In the genomic region with DNA sequence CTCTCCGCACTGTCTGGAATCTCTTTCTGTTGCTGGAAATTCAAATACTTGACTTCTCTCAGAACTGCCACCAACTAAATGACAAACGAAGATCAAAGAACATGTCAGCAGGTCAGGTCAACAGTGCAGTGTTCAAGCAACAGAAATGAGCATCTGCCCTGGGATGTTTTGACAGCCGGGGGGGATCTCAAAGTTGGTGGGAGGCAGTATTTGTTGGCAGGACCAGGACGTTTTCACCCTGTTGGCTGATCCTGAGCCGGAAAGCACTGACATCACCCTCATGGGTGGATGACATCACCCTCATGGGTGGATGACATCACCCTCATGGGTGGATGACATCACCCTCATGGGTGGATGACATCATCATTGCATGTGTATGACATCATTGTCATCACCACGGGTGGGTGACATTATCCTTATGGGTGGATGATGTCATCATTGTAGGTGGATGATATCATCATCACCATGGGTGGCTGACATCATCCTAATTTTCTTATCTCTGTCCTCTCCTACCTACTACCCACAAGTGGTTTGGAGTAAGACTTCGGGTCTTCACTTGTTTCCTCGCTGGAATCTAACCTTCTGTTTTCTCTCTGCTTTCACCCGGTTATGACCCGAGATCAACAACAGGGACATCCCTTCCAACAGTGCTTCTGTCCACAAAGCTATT, we compare ENCODE assay signal across 1 cellular context.
A peak's percentile ranks its signal among the peaks of the same experiment; 100 is the strongest.
TF ChIP-seq lines count a peak whose summit lies in the region.

No MANE protein-coding gene starts in this region.

TF ChIP-seq in K562, 482 proteins besides CTCF, POLR2A, EP300 and RAD21 (continues in another document):
- no peak for TF ChIP-seq RBM25 (IDR thresholded peaks at IDR 0.05; ENCODE audit: low read depth, low read length, severe bottlenecking)
- no peak for TF ChIP-seq NR2C2 (CRISPR knock-in tag; IDR thresholded peaks at IDR 0.05)
- TF ChIP-seq NR2C2 (tag; IDR thresholded peaks at IDR 0.05): peak; percentile 37; the same call in 1 of the 2 replicates
- TF ChIP-seq NCOR1 (IDR thresholded peaks at IDR 0.05): 0 out of 2 replicates have a peak, but pooled peaks have one; percentile 13
- TF ChIP-seq, protein P1, sequence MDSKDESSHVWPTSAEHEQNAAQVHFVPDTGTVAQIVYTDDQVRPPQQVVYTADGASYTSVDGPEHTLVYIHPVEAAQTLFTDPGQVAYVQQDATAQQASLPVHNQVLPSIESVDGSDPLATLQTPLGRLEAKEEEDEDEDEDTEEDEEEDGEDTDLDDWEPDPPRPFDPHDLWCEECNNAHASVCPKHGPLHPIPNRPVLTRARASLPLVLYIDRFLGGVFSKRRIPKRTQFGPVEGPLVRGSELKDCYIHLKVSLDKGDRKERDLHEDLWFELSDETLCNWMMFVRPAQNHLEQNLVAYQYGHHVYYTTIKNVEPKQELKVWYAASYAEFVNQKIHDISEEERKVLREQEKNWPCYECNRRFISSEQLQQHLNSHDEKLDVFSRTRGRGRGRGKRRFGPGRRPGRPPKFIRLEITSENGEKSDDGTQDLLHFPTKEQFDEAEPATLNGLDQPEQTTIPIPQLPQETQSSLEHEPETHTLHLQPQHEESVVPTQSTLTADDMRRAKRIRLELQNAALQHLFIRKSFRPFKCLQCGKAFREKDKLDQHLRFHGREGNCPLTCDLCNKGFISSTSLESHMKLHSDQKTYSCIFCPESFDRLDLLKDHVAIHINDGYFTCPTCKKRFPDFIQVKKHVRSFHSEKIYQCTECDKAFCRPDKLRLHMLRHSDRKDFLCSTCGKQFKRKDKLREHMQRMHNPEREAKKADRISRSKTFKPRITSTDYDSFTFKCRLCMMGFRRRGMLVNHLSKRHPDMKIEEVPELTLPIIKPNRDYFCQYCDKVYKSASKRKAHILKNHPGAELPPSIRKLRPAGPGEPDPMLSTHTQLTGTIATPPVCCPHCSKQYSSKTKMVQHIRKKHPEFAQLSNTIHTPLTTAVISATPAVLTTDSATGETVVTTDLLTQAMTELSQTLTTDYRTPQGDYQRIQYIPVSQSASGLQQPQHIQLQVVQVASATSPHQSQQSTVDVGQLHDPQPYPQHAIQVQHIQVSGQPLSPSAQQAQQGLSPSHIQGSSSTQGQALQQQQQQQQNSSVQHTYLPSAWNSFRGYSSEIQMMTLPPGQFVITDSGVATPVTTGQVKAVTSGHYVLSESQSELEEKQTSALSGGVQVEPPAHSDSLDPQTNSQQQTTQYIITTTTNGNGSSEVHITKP (IDR thresholded peaks at IDR 0.05; ENCODE audit: partially characterized antibody): no peak
- TF ChIP-seq HDAC1 (IDR thresholded peaks at IDR 0.05): 0 out of 4 replicates have a peak, but pooled peaks of 1 of the 2 experiments have one; percentile 27
- peak; percentile 83 for TF ChIP-seq ATF1 (CRISPR knock-in tag; IDR thresholded peaks at IDR 0.05)
- TF ChIP-seq ATF1 (tag; IDR thresholded peaks at IDR 0.05): peak; percentile 100
- peak; percentile 55; the same call in 1 of the 2 replicates for TF ChIP-seq TOE1 (IDR thresholded peaks at IDR 0.05; ENCODE audit: borderline replicate concordance)
- no peak for TF ChIP-seq TOE1 (CRISPR knock-in tag; IDR thresholded peaks at IDR 0.05; ENCODE audit: borderline replicate concordance, low read depth)
- TF ChIP-seq ARHGAP35 (IDR thresholded peaks at IDR 0.05; ENCODE audit: partially characterized antibody): no peak
- peak; percentile 84 for TF ChIP-seq ESRRA (IDR thresholded peaks at IDR 0.05; ENCODE audit: borderline replicate concordance, low read depth)
- no peak for TF ChIP-seq LEF1 (IDR thresholded peaks at IDR 0.05)
- 0 out of 2 replicates have a peak, but pooled peaks have one; percentile 25 for TF ChIP-seq RAD51 (IDR thresholded peaks at IDR 0.05; ENCODE audit: borderline replicate concordance, low read depth)
- no peak for TF ChIP-seq FOS (IDR thresholded peaks at IDR 0.05; ENCODE audit: extremely low read depth, insufficient read length)
- TF ChIP-seq SPI1 (IDR thresholded peaks at IDR 0.05; ENCODE audit: borderline replicate concordance, low read depth, low read length): no peak
- no peak for TF ChIP-seq HIVEP1 (CRISPR knock-in tag; IDR thresholded peaks at IDR 0.05)
- no peak for TF ChIP-seq OTX1 (CRISPR knock-in tag; IDR thresholded peaks at IDR 0.05)
- TF ChIP-seq RBM14 (IDR thresholded peaks at IDR 0.05; ENCODE audit: borderline replicate concordance, insufficient read depth, low read depth, low read length): no peak
- peak; percentile 56 for TF ChIP-seq ETV1 (tag; conservative IDR thresholded peaks at IDR 0.05; ENCODE audit: low read depth)
- TF ChIP-seq ZNF589 (CRISPR knock-in tag; IDR thresholded peaks at IDR 0.05; ENCODE audit: low read depth): peak; percentile 75
- TF ChIP-seq CBX5 (IDR thresholded peaks at IDR 0.05; ENCODE audit: borderline replicate concordance, low read depth): no peak
- TF ChIP-seq, protein P2, sequence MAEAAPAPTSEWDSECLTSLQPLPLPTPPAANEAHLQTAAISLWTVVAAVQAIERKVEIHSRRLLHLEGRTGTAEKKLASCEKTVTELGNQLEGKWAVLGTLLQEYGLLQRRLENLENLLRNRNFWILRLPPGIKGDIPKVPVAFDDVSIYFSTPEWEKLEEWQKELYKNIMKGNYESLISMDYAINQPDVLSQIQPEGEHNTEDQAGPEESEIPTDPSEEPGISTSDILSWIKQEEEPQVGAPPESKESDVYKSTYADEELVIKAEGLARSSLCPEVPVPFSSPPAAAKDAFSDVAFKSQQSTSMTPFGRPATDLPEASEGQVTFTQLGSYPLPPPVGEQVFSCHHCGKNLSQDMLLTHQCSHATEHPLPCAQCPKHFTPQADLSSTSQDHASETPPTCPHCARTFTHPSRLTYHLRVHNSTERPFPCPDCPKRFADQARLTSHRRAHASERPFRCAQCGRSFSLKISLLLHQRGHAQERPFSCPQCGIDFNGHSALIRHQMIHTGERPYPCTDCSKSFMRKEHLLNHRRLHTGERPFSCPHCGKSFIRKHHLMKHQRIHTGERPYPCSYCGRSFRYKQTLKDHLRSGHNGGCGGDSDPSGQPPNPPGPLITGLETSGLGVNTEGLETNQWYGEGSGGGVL (CRISPR knock-in tag; IDR thresholded peaks at IDR 0.05): no peak
- 0 out of 2 replicates have a peak, but pooled peaks have one; percentile 63 for TF ChIP-seq MEF2D (tag; conservative IDR thresholded peaks at IDR 0.05; ENCODE audit: low read depth)
- TF ChIP-seq ZBTB17 (CRISPR knock-in tag; IDR thresholded peaks at IDR 0.05): no peak
- TF ChIP-seq, protein P3, sequence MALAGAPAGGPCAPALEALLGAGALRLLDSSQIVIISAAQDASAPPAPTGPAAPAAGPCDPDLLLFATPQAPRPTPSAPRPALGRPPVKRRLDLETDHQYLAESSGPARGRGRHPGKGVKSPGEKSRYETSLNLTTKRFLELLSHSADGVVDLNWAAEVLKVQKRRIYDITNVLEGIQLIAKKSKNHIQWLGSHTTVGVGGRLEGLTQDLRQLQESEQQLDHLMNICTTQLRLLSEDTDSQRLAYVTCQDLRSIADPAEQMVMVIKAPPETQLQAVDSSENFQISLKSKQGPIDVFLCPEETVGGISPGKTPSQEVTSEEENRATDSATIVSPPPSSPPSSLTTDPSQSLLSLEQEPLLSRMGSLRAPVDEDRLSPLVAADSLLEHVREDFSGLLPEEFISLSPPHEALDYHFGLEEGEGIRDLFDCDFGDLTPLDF (CRISPR knock-in tag; IDR thresholded peaks at IDR 0.05): no peak
- no peak for TF ChIP-seq CXXC5 (CRISPR knock-in tag; IDR thresholded peaks at IDR 0.05)
- peak in 1 of 2 experiments; percentile 59; a peak in 1 of 4 replicates for TF ChIP-seq RCOR1 (IDR thresholded peaks at IDR 0.05; ENCODE audit: borderline replicate concordance in 1 of 2, low read depth in 2 of 2, low read length in 2 of 2)
- TF ChIP-seq EWSR1 (IDR thresholded peaks at IDR 0.05; ENCODE audit: borderline replicate concordance, low read depth, partially characterized antibody): no peak
- TF ChIP-seq ZNF143 (CRISPR knock-in tag; IDR thresholded peaks at IDR 0.05): peak; percentile 35; the same call in 1 of the 2 replicates
- TF ChIP-seq, protein P4, sequence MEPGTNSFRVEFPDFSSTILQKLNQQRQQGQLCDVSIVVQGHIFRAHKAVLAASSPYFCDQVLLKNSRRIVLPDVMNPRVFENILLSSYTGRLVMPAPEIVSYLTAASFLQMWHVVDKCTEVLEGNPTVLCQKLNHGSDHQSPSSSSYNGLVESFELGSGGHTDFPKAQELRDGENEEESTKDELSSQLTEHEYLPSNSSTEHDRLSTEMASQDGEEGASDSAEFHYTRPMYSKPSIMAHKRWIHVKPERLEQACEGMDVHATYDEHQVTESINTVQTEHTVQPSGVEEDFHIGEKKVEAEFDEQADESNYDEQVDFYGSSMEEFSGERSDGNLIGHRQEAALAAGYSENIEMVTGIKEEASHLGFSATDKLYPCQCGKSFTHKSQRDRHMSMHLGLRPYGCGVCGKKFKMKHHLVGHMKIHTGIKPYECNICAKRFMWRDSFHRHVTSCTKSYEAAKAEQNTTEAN (CRISPR knock-in tag; IDR thresholded peaks at IDR 0.05): no peak
- TF ChIP-seq, protein P5, sequence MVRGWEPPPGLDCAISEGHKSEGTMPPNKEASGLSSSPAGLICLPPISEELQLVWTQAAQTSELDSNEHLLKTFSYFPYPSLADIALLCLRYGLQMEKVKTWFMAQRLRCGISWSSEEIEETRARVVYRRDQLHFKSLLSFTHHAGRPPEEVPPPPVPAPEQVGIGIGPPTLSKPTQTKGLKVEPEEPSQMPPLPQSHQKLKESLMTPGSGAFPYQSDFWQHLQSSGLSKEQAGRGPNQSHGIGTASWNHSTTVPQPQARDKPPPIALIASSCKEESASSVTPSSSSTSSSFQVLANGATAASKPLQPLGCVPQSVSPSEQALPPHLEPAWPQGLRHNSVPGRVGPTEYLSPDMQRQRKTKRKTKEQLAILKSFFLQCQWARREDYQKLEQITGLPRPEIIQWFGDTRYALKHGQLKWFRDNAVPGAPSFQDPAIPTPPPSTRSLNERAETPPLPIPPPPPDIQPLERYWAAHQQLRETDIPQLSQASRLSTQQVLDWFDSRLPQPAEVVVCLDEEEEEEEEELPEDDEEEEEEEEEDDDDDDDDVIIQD (CRISPR knock-in tag; IDR thresholded peaks at IDR 0.05): no peak
- peak; percentile 43 for TF ChIP-seq EP400 (IDR thresholded peaks at IDR 0.05)
- peak; percentile 18 to 44; a peak in 1 of 4 replicates for TF ChIP-seq TEAD1 (CRISPR knock-in tag; IDR thresholded peaks at IDR 0.05)
- TF ChIP-seq, protein P6, sequence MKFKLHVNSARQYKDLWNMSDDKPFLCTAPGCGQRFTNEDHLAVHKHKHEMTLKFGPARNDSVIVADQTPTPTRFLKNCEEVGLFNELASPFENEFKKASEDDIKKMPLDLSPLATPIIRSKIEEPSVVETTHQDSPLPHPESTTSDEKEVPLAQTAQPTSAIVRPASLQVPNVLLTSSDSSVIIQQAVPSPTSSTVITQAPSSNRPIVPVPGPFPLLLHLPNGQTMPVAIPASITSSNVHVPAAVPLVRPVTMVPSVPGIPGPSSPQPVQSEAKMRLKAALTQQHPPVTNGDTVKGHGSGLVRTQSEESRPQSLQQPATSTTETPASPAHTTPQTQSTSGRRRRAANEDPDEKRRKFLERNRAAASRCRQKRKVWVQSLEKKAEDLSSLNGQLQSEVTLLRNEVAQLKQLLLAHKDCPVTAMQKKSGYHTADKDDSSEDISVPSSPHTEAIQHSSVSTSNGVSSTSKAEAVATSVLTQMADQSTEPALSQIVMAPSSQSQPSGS (CRISPR knock-in tag; IDR thresholded peaks at IDR 0.05): peak; percentile 100
- TF ChIP-seq, protein P7, sequence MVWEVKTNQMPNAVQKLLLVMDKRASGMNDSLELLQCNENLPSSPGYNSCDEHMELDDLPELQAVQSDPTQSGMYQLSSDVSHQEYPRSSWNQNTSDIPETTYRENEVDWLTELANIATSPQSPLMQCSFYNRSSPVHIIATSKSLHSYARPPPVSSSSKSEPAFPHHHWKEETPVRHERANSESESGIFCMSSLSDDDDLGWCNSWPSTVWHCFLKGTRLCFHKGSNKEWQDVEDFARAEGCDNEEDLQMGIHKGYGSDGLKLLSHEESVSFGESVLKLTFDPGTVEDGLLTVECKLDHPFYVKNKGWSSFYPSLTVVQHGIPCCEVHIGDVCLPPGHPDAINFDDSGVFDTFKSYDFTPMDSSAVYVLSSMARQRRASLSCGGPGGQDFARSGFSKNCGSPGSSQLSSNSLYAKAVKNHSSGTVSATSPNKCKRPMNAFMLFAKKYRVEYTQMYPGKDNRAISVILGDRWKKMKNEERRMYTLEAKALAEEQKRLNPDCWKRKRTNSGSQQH (CRISPR knock-in tag; IDR thresholded peaks at IDR 0.05): no peak
- peak; percentile 76 for TF ChIP-seq GABPB1 (CRISPR knock-in tag; IDR thresholded peaks at IDR 0.05)
- no peak for TF ChIP-seq TBP (optimal IDR thresholded peaks at IDR 0.05; ENCODE audit: low read depth, low read length)
- no peak for TF ChIP-seq ZC3H4 (CRISPR knock-in tag; IDR thresholded peaks at IDR 0.05; ENCODE audit: borderline replicate concordance)
- TF ChIP-seq, protein P8, sequence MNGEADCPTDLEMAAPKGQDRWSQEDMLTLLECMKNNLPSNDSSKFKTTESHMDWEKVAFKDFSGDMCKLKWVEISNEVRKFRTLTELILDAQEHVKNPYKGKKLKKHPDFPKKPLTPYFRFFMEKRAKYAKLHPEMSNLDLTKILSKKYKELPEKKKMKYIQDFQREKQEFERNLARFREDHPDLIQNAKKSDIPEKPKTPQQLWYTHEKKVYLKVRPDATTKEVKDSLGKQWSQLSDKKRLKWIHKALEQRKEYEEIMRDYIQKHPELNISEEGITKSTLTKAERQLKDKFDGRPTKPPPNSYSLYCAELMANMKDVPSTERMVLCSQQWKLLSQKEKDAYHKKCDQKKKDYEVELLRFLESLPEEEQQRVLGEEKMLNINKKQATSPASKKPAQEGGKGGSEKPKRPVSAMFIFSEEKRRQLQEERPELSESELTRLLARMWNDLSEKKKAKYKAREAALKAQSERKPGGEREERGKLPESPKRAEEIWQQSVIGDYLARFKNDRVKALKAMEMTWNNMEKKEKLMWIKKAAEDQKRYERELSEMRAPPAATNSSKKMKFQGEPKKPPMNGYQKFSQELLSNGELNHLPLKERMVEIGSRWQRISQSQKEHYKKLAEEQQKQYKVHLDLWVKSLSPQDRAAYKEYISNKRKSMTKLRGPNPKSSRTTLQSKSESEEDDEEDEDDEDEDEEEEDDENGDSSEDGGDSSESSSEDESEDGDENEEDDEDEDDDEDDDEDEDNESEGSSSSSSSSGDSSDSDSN (IDR thresholded peaks at IDR 0.05; ENCODE audit: borderline replicate concordance in 1 of 2, low read depth in 2 of 2, low read length in 2 of 2): no peak
- TF ChIP-seq TAL1 (IDR thresholded peaks at IDR 0.05): 0 out of 2 replicates have a peak, but pooled peaks have one; percentile 6
- TF ChIP-seq ZNF239 (CRISPR knock-in tag; IDR thresholded peaks at IDR 0.05): no peak
- TF ChIP-seq TAF7 (tag; IDR thresholded peaks at IDR 0.05): no peak
- TF ChIP-seq TCF3 (CRISPR knock-in tag; IDR thresholded peaks at IDR 0.05): no peak
- TF ChIP-seq ZC3H11A (IDR thresholded peaks at IDR 0.05; ENCODE audit: low read depth, low read length): peak; percentile 89; the same call in 1 of the 2 replicates
- TF ChIP-seq EGR1 (conservative IDR thresholded peaks at IDR 0.05): peak; percentile 54
- no peak for TF ChIP-seq MTA2 (IDR thresholded peaks at IDR 0.05; ENCODE audit: low read depth)
- no peak for TF ChIP-seq HCFC1 (IDR thresholded peaks at IDR 0.05; ENCODE audit: low read depth, low read length)
- TF ChIP-seq BACH1 (tag; IDR thresholded peaks at IDR 0.05): no peak
- TF ChIP-seq ZNF778 (CRISPR knock-in tag; IDR thresholded peaks at IDR 0.05): no peak
- TF ChIP-seq JUNB (CRISPR knock-in tag; conservative IDR thresholded peaks at IDR 0.05): peak; percentile 100
- no peak for TF ChIP-seq HNRNPLL (IDR thresholded peaks at IDR 0.05; ENCODE audit: low read depth, low read length, poor library complexity, severe bottlenecking)
